8 cellular contexts compared by ENCODE assay signal in the genomic region with DNA sequence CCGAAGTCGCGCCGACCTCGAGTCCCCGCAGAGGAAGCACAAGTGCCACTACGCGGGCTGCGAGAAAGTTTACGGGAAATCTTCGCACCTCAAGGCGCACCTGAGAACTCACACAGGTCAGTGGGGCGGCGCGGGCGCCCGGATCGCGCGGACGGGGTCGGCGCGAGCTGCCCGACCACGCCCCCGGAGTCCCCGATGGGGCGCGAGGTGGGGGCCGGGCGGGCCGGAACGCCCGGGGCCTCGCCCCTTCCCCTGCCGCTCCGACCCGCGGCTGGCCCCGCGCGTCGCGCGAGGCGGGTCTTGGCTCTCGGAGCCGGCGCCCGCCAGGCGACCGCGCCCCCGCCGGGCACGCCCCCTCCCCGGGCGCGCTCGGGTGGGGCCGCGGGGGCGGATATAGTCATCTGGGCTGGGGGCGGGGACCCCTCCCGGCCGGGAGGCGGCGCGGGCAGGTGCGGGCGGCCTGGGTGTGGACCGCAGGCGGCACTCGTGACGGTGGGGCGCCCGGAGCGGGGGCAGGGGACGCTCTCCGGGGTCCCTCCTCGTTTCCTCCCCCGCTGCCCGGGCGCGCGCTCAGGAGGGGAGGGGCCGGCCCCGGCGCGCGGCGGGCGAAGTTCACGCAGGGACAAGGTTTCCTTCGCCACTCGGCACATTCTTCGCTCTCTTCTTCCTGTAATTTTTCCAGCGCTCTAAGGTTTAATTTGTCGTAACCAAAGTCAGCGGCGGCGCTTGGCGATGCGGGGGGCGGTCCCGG. TPM values are rescaled to one million over a fixed set of nuclear protein-coding genes. Genes with fewer than 3 reads are reported as not detected.
DNase-seq lines count a peak whose midpoint lies in the region; ATAC-seq and TF ChIP-seq lines count a peak whose summit lies in the region.

No MANE protein-coding gene starts in this region.

- no peaks in the 10 kb centered on the region for H3K27me3 Mint-ChIP-seq in IgD-negative memory B cell
- peaks cover 18 to 46% (median 18%) of the 10 kb centered on the region in 3 donors for H3K27me3 Mint-ChIP-seq in immature natural killer cell (ENCODE audit: low read depth in 3 of 3)

- no peak for TF ChIP-seq CTCF in GM10266 (IDR thresholded peaks at IDR 0.05; ENCODE audit: control insufficient read depth, insufficient read depth, low read depth, missing control alignments)
- TF ChIP-seq CTCF in brain microvascular endothelial cell (IDR thresholded peaks at IDR 0.05; ENCODE audit: low read depth, low read length, missing control alignments) = no peak

- peak; percentile 75 for DNase-seq in GM10266 (ENCODE audit: extremely low spot score)
- DNase-seq in T-helper 9 cell = peak; percentile 76
- no peak for DNase-seq in brain microvascular endothelial cell
- peak; percentile 89 to 90 (median 90) for DNase-seq in immature natural killer cell
- peak in 2 of 3 donors; percentile 35 to 42 for DNase-seq in stimulated activated CD4-positive, alpha-beta T cell treated with anti-CD3 and anti-CD28 coated beads, Interleukin-12 subunit alpha, Interleukin-12 subunit beta, amount 100 ng/mL, for 48 hours (ENCODE audit: low read depth in 2 of 3, low spot score in 1 of 3)

- H3K9me3 Mint-ChIP-seq in IgD-negative memory B cell (no peaks in the 10 kb centered on the region), immature natural killer cell (no peaks in the 10 kb centered on the region)

- in situ Hi-C loops in brain microvascular endothelial cell (cut with HindIII; ENCODE audit: low pct_ligation_motif_present, low sequenced_read_pairs) = no loop called here

- H3K4me3 ChIP-seq in brain microvascular endothelial cell (ENCODE audit: low read depth, low read length) = peak overlapping the region; percentile 70

- no peaks in the 10 kb centered on the region for H3K27me3 ChIP-seq in brain microvascular endothelial cell (replicated peaks)

- H3K4me3 Mint-ChIP-seq in IgD-negative memory B cell (peak overlapping the region; percentile 89 to 95 (median 93)), immature natural killer cell (peak overlapping the region; percentile 94 to 98 (median 97))

- no peaks in the 10 kb centered on the region for H3K36me3 ChIP-seq in brain microvascular endothelial cell (replicated peaks)

- H3K36me3 Mint-ChIP-seq in IgD-negative memory B cell (no peaks in the 10 kb centered on the region), immature natural killer cell (peaks cover 0 to 3% (median 0%) of the 10 kb centered on the region in 3 donors)

- H3K4me1 Mint-ChIP-seq in IgD-negative memory B cell = peaks cover 49 to 61% (median 59%) of the 10 kb centered on the region in 3 donors
- H3K4me1 Mint-ChIP-seq in immature natural killer cell = peaks cover 60 to 67% of the 10 kb centered on the region in 2 donors

- ATAC-seq in HG02938 (IDR thresholded peaks at IDR 0.05; ENCODE audit: unreplicated experiment) (no peak), HG02678 (IDR thresholded peaks at IDR 0.05; ENCODE audit: unreplicated experiment) (no peak)

- peak overlapping the region; percentile 93 for H3K27ac ChIP-seq in brain microvascular endothelial cell

- H3K27ac Mint-ChIP-seq in IgD-negative memory B cell = peak overlapping the region; percentile 97 to 98 (median 97)
- H3K27ac Mint-ChIP-seq in immature natural killer cell = peak overlapping the region; percentile 66 to 99 (median 92)

RNA-seq across cellular contexts. Expression of a gene that starts 1.2 kb away (rescaled TPM):
- polyA plus RNA-seq in IgD-negative memory B cell (81.4 TPM), immature natural killer cell (10 to 100 TPM; 24.7 to 89.9 (median 47.2) TPM)
